In the genomic region with DNA sequence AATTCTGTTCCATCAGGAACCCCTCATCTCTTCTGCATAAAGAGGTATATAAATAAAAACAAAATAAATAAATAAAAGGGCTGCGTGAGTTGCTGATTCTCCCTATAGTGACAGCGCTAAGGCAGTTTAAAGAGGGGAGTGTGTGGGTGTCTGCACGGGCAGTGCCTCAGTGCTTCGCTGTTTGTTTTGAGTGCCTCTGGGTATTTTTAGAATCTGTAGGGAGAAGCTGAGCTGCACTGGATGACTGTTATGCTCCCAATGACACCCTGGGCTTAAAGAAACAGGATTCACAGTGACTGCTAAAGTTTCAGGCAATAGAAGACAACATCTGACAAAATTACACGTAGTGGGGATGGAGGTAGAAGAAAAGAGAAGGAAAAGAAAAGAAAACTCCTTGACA, we compare ENCODE assay signal across 1 cellular context.
TF ChIP-seq lines count a peak whose summit lies in the region.

No MANE protein-coding gene starts in this region.

TF ChIP-seq in IMR-90, 13 proteins besides CTCF, POLR2A, EP300 and RAD21:
- TF ChIP-seq RFX5 (IDR thresholded peaks at IDR 0.05; ENCODE audit: low read depth, low read length) (no peak), BHLHE40 (IDR thresholded peaks at IDR 0.05; ENCODE audit: low read depth, low read length) (peak; percentile 93)
